19 cellular contexts compared by ENCODE assay signal in genomic region chr9:136921718-136922117, GRCh38. TPM values are rescaled to one million over a fixed set of nuclear protein-coding genes. Genes with fewer than 3 reads are reported as not detected.
A peak's percentile ranks its signal among the peaks of the same experiment; 100 is the strongest.
DNase-seq lines count a peak whose midpoint lies in the region; ATAC-seq and TF ChIP-seq lines count a peak whose summit lies in the region.
"Had no signal": no experiment of that assay in that cellular context is flagged by ENCODE, and none has a peak within 500 bp of the region (broad histone marks: within the 10 kb centered on the region; RNA-seq: fewer than 3 reads in every experiment).

No MANE protein-coding gene starts in this region.

- H3K27me3 Mint-ChIP-seq in T-helper 17 cell (no peaks in the 10 kb centered on the region), glutamatergic neuron (ENCODE audit: unreplicated experiment) (peaks cover 4% of the 10 kb centered on the region)

- TF ChIP-seq CTCF in glutamatergic neuron (IDR thresholded peaks at IDR 0.05; ENCODE audit: partially characterized antibody, unreplicated experiment) = no peak
- no peak for TF ChIP-seq CTCF in testis (IDR thresholded peaks at IDR 0.05)
- no peak for TF ChIP-seq CTCF in suprapubic skin (IDR thresholded peaks at IDR 0.05)

- H3K36me3 ChIP-seq in testis (ENCODE audit: low read depth, missing control alignments) (no peaks in the 10 kb centered on the region), suprapubic skin (peaks cover 67% of the 10 kb centered on the region)

- WGBS in testis, 2 donors = 56 to 61% methylated on average over 10 of the region's 10 CpGs
- 57% methylated on average over 8 of the region's 10 CpGs for WGBS in suprapubic skin

- H3K4me3 Mint-ChIP-seq in T-helper 17 cell = no peak overlapping the region
- H3K4me3 Mint-ChIP-seq in glutamatergic neuron (ENCODE audit: unreplicated experiment) = no peak overlapping the region
- H3K4me3 Mint-ChIP-seq: CD8-positive, alpha-beta T cell had no signal

- peak overlapping the region; percentile 68 for H3K27ac Mint-ChIP-seq in T-helper 17 cell
- peak overlapping the region; percentile 33 for H3K27ac Mint-ChIP-seq in glutamatergic neuron (ENCODE audit: unreplicated experiment)
- H3K27ac Mint-ChIP-seq: CD8-positive, alpha-beta T cell had no signal

- H3K9me3 Mint-ChIP-seq in glutamatergic neuron (ENCODE audit: unreplicated experiment) = peaks cover 6% of the 10 kb centered on the region
- H3K9me3 Mint-ChIP-seq: CD8-positive, alpha-beta T cell had no signal

- DNase-seq in T-helper 17 cell (no peak), glutamatergic neuron (no peak), left ventricle myocardium superior (peak; percentile 68), testis (peak; percentile 44), suprapubic skin (ENCODE audit: low spot score in 2 of 2) (no peak), GOT3 (lab: John Stamatoyannopoulos, UW) (no peak), NCI-H510A (lab: John Stamatoyannopoulos, UW) (no peak)
- DNase-seq: CD8-positive, alpha-beta T cell; DMS53; KBM-7; NCI-H1694 treated with DMSO at 0.1 percent for 48 hours; NCI-H2107; NCI-H510A treated with DMSO at 0.1 percent for 48 hours; NCI-H82; OCI-M1; SIG-M5 had no signal

- H3K4me1 ChIP-seq in testis = peaks cover 15% of the 10 kb centered on the region
- H3K4me1 ChIP-seq in suprapubic skin = peaks cover 7% of the 10 kb centered on the region
- H3K4me1 ChIP-seq: BLaER1 treated with 17β-estradiol and CSF1 and Interleukin-3, amounts not matched to agents 10 nM and 100 nM; HAP-1 had no signal

- H3K27ac ChIP-seq in testis = no peak overlapping the region
- no peak overlapping the region for H3K27ac ChIP-seq in suprapubic skin
- H3K27ac ChIP-seq: BLaER1 treated with 17β-estradiol and CSF1 and Interleukin-3, amounts not matched to agents 10 nM and 100 nM had no signal

- no peaks in the 10 kb centered on the region for H3K27me3 ChIP-seq in testis
- H3K27me3 ChIP-seq in suprapubic skin = no peaks in the 10 kb centered on the region
- H3K27me3 ChIP-seq: BLaER1 treated with 17β-estradiol and CSF1 and Interleukin-3, amounts not matched to agents 10 nM and 100 nM had no signal

- H3K4me3 ChIP-seq in testis (no peak overlapping the region), suprapubic skin (no peak overlapping the region)
- H3K4me3 ChIP-seq: BLaER1 treated with 17β-estradiol and CSF1 and Interleukin-3, amounts not matched to agents 10 nM and 100 nM; HAP-1 had no signal

- peaks cover 6% of the 10 kb centered on the region for H3K4me1 Mint-ChIP-seq in T-helper 17 cell
- peaks cover 1% of the 10 kb centered on the region for H3K4me1 Mint-ChIP-seq in glutamatergic neuron (ENCODE audit: low read depth, unreplicated experiment)

- TF ChIP-seq POLR2A in testis (IDR thresholded peaks at IDR 0.05) (no peak), suprapubic skin (IDR thresholded peaks at IDR 0.05) (no peak)

- H3K36me3 Mint-ChIP-seq in T-helper 17 cell (ENCODE audit: low read depth) (peaks cover 5% of the 10 kb centered on the region), glutamatergic neuron (ENCODE audit: unreplicated experiment) (no peaks in the 10 kb centered on the region)

- no peak for ATAC-seq in T-helper 17 cell
- peak; percentile 84 for ATAC-seq in left ventricle myocardium superior
- ATAC-seq in GM21390 (IDR thresholded peaks at IDR 0.05; ENCODE audit: unreplicated experiment) = no peak
- ATAC-seq: CD8-positive, alpha-beta T cell had no signal

- intact Hi-C loops in left ventricle myocardium superior (cut with micrococcal nuclease) = no loop called here
- intact Hi-C loops in testis (cut with DNase I; ENCODE audit: low total_unique reads) = no loop called here

- TF ChIP-seq EP300 in suprapubic skin (IDR thresholded peaks at IDR 0.05) = no peak

- no peaks in the 10 kb centered on the region for H3K9me3 ChIP-seq in T-helper 17 cell (ENCODE audit: control insufficient read depth, low read length, poor library complexity, severe bottlenecking)
- no peaks in the 10 kb centered on the region for H3K9me3 ChIP-seq in testis
- H3K9me3 ChIP-seq in suprapubic skin = no peaks in the 10 kb centered on the region
- H3K9me3 ChIP-seq: BLaER1 treated with 17β-estradiol and CSF1 and Interleukin-3, amounts not matched to agents 10 nM and 100 nM; HAP-1 had no signal

RNA-seq across cellular contexts. Expression of gene FBXW5, which starts 22.8 kb away (rescaled TPM):
- total RNA-seq in T-helper 17 cell = 10 to 100 TPM; 84.3 to 88.4 TPM
- total RNA-seq in glutamatergic neuron (ENCODE audit: unreplicated experiment) = 77.9 TPM
- total RNA-seq in left ventricle myocardium superior = 162 TPM
- total RNA-seq in testis = 100 to 1,000 TPM; 509 to 749 TPM
- 452 TPM for polyA plus RNA-seq in testis (ENCODE audit: insufficient read depth, low read depth, low replicate concordance)
- 100 to 1,000 TPM; 101 to 166 (median 142) TPM for total RNA-seq in suprapubic skin

RNA-seq across cellular contexts. Expression of gene C8G, which starts 23.3 kb away (rescaled TPM):
- total RNA-seq in T-helper 17 cell = 1 to 10 TPM; 1.4 to 2.7 TPM
- 14.5 TPM for total RNA-seq in glutamatergic neuron (ENCODE audit: unreplicated experiment)
- total RNA-seq in left ventricle myocardium superior = 2.2 TPM
- 1 to 10 TPM; 4.6 to 4.9 TPM for total RNA-seq in testis
- 4.6 TPM for polyA plus RNA-seq in testis (ENCODE audit: insufficient read depth, low read depth, low replicate concordance)
- 1 to 10 TPM in 1 of 4 donors, not detected in 3; 2.7 TPM for total RNA-seq in suprapubic skin
- total RNA-seq: CD8-positive, alpha-beta T cell had no signal

RNA-seq across cellular contexts. Expression of gene LCN12, which starts 30.4 kb away (rescaled TPM):
- 1 to 10 TPM; 2.6 to 4.2 TPM for total RNA-seq in T-helper 17 cell
- total RNA-seq in glutamatergic neuron (ENCODE audit: unreplicated experiment) = 2.9 TPM
- total RNA-seq in left ventricle myocardium superior = 3.6 TPM
- 10 to 100 TPM; 11.5 to 27.8 TPM for total RNA-seq in testis
- polyA plus RNA-seq in testis (ENCODE audit: insufficient read depth, low read depth, low replicate concordance) = 27.1 TPM
- 1 to 10 TPM in 1 of 4 donors, not detected in 3; 3.7 TPM for total RNA-seq in suprapubic skin

RNA-seq across cellular contexts. Expression of gene TRAF2, which starts 35.4 kb away (rescaled TPM):
- total RNA-seq in T-helper 17 cell (10 to 100 TPM; 20.8 to 21.4 TPM), glutamatergic neuron (ENCODE audit: unreplicated experiment) (27.3 TPM), left ventricle myocardium superior (11.4 TPM), testis (10 to 100 TPM; 23.7 to 32.9 TPM), suprapubic skin (10 to 100 TPM in 2 of 4 donors, 1 to 10 TPM in 2; 8.6 to 16.1 (median 10.5) TPM)
- polyA plus RNA-seq in testis (ENCODE audit: insufficient read depth, low read depth, low replicate concordance) = 21.9 TPM

RNA-seq across cellular contexts. Expression of gene PTGDS, which starts 55.6 kb away (rescaled TPM):
- total RNA-seq in T-helper 17 cell (100 to 1,000 TPM in 1 of 2 donors, 10 to 100 TPM in 1; 21.4 to 166 TPM), glutamatergic neuron (ENCODE audit: unreplicated experiment) (not detected), left ventricle myocardium superior (5,424 TPM), testis (1,000 to 10,000 TPM; 5,554 to 5,948 TPM), suprapubic skin (10 to 100 TPM in 3 of 4 donors, 1 to 10 TPM in 1; 4.3 to 31.7 (median 25.7) TPM)
- 4,976 TPM for polyA plus RNA-seq in testis (ENCODE audit: insufficient read depth, low read depth, low replicate concordance)

Comparison
In these comparisons a context has a peak if more than half of its experiments do, and no peak if none do; other contexts are left out.
1. DNase-seq: peak in left ventricle myocardium superior (single experiment) and testis (single experiment); none in T-helper 17 cell (0 of 3), glutamatergic neuron (single experiment), suprapubic skin (0 of 2), GOT3 (single experiment) and NCI-H510A (single experiment).